23 cellular contexts compared by ENCODE assay signal in genomic region chr20:36285746-36286447, GRCh38. TPM values are rescaled to one million over a fixed set of nuclear protein-coding genes. Genes with fewer than 3 reads are reported as not detected.
DNase-seq lines count a peak whose midpoint lies in the region; ATAC-seq and TF ChIP-seq lines count a peak whose summit lies in the region.
"Had no signal": no experiment of that assay in that cellular context is flagged by ENCODE, and none has a peak within 500 bp of the region (broad histone marks: within the 10 kb centered on the region; RNA-seq: fewer than 3 reads in every experiment).

No MANE protein-coding gene starts in this region.

- H2BK120ac ChIP-seq in mesendoderm (ENCODE audit: low read depth, low read length): no peak overlapping the region

- no peak overlapping the region for H3K4ac ChIP-seq in mesendoderm (ENCODE audit: low read depth, low read length)

- no peaks in the 10 kb centered on the region for H3K79me2 ChIP-seq in mesendoderm (ENCODE audit: control insufficient read depth, insufficient read depth, low read length)

- peaks cover 22% of the 10 kb centered on the region for H3K27me3 Mint-ChIP-seq in activated naive CD8-positive, alpha-beta T cell treated with anti-CD3 and anti-CD28 coated beads, Interleukin-2, amount 10 ng/mL, durations not matched to agents 7 days and 5 days
- peaks cover 28% of the 10 kb centered on the region for H3K27me3 Mint-ChIP-seq in activated naive CD8-positive, alpha-beta T cell treated with anti-CD3 and anti-CD28 coated beads for 36 hours
- H3K27me3 Mint-ChIP-seq in WTC11 (ENCODE audit: low read depth): no peaks in the 10 kb centered on the region

- no peak overlapping the region for H4K8ac ChIP-seq in mesendoderm (ENCODE audit: low read depth, low read length)

- no peak overlapping the region for H3K9ac ChIP-seq in mesendoderm (ENCODE audit: low read length)
- H3K9ac ChIP-seq: GM23248 had no signal

- H3K18ac ChIP-seq in mesendoderm (ENCODE audit: low read length): no peak overlapping the region

- TF ChIP-seq CTCF in WTC11 (IDR thresholded peaks at IDR 0.05): no peak

- no peak overlapping the region for H4K5ac ChIP-seq in mesendoderm (ENCODE audit: low read length)

- H2BK5ac ChIP-seq in mesendoderm (ENCODE audit: low read length): no peak overlapping the region

- no peaks in the 10 kb centered on the region for H3K27me3 ChIP-seq in mesendoderm (ENCODE audit: insufficient read depth, low read length, poor library complexity)

- ATAC-seq in activated naive CD8-positive, alpha-beta T cell treated with anti-CD3 and anti-CD28 coated beads, Interleukin-2, amount 10 ng/mL, durations not matched to agents 7 days and 5 days (ENCODE audit: low read depth): no peak
- ATAC-seq in WTC11: peak; percentile 83
- ATAC-seq in HG03520 (IDR thresholded peaks at IDR 0.05; ENCODE audit: unreplicated experiment): no peak
- ATAC-seq: PC-3, Right ventricle myocardium inferior had no signal

- H3K27ac Mint-ChIP-seq in activated naive CD8-positive, alpha-beta T cell treated with anti-CD3 and anti-CD28 coated beads, Interleukin-2, amount 10 ng/mL, durations not matched to agents 7 days and 5 days: no peak overlapping the region
- H3K27ac Mint-ChIP-seq in activated naive CD8-positive, alpha-beta T cell treated with anti-CD3 and anti-CD28 coated beads for 36 hours: no peak overlapping the region
- no peak overlapping the region for H3K27ac Mint-ChIP-seq in WTC11
- H3K27ac Mint-ChIP-seq: HFFc6 had no signal

- no peaks in the 10 kb centered on the region for H3K36me3 ChIP-seq in mesendoderm (ENCODE audit: control insufficient read depth, insufficient read depth, low read length)
- H3K36me3 ChIP-seq: HAP-1, MG63, SJCRH30 had no signal

- no peaks in the 10 kb centered on the region for H3K36me3 Mint-ChIP-seq in activated naive CD8-positive, alpha-beta T cell treated with anti-CD3 and anti-CD28 coated beads, Interleukin-2, amount 10 ng/mL, durations not matched to agents 7 days and 5 days
- H3K36me3 Mint-ChIP-seq in activated naive CD8-positive, alpha-beta T cell treated with anti-CD3 and anti-CD28 coated beads for 36 hours: no peaks in the 10 kb centered on the region
- no peaks in the 10 kb centered on the region for H3K36me3 Mint-ChIP-seq in WTC11

- H3K23ac ChIP-seq in mesendoderm (ENCODE audit: low read length): no peak overlapping the region

- peak; percentile 6 for DNase-seq in activated naive CD8-positive, alpha-beta T cell treated with anti-CD3 and anti-CD28 coated beads, Interleukin-2, amount 10 ng/mL, durations not matched to agents 7 days and 5 days
- DNase-seq in activated naive CD8-positive, alpha-beta T cell treated with anti-CD3 and anti-CD28 coated beads for 36 hours: no peak
- DNase-seq in WTC11 (ENCODE audit: low spot score) (no peak), mesendoderm (peak; percentile 32), islet precursor cell (no peak)
- no peak for DNase-seq in stimulated activated CD4-positive, alpha-beta T cell treated with anti-CD3 and anti-CD28 coated beads, Interleukin-1b, Interleukin-23, amount 100 ng/mL, for 48 hours
- DNase-seq: 8988T, ACHN, DMS153, DND-41, GM23248, HFFc6, KG1, MG63, NCI-H2029, NCI-H446, NCI-H524 treated with DMSO at 0.1 percent for 48 hours, NCI-H774, PC-3, SJCRH30 had no signal

- H3K4me1 ChIP-seq in mesendoderm (ENCODE audit: control insufficient read depth, low read depth, low read length): no peaks in the 10 kb centered on the region
- H3K4me1 ChIP-seq: HAP-1, SJCRH30 had no signal

- no peak overlapping the region for H2AK5ac ChIP-seq in mesendoderm (ENCODE audit: low read length)

- H3K27ac ChIP-seq in mesendoderm (ENCODE audit: low read depth, low read length): no peak overlapping the region
- H3K27ac ChIP-seq: GM23248, SJCRH30 had no signal

- no peak overlapping the region for H3K56ac ChIP-seq in mesendoderm (ENCODE audit: low read length)

- no peak overlapping the region for H2BK15ac ChIP-seq in mesendoderm (replicated peaks; ENCODE audit: low read depth)

- no peak overlapping the region for H3K4me3 Mint-ChIP-seq in activated naive CD8-positive, alpha-beta T cell treated with anti-CD3 and anti-CD28 coated beads, Interleukin-2, amount 10 ng/mL, durations not matched to agents 7 days and 5 days
- no peak overlapping the region for H3K4me3 Mint-ChIP-seq in activated naive CD8-positive, alpha-beta T cell treated with anti-CD3 and anti-CD28 coated beads for 36 hours
- no peak overlapping the region for H3K4me3 Mint-ChIP-seq in WTC11
- H3K4me3 Mint-ChIP-seq: HFFc6 had no signal

- no peaks in the 10 kb centered on the region for H3K4me1 Mint-ChIP-seq in activated naive CD8-positive, alpha-beta T cell treated with anti-CD3 and anti-CD28 coated beads, Interleukin-2, amount 10 ng/mL, durations not matched to agents 7 days and 5 days
- H3K4me1 Mint-ChIP-seq in activated naive CD8-positive, alpha-beta T cell treated with anti-CD3 and anti-CD28 coated beads for 36 hours: no peaks in the 10 kb centered on the region
- no peaks in the 10 kb centered on the region for H3K4me1 Mint-ChIP-seq in WTC11

- no peak overlapping the region for H3K4me3 ChIP-seq in mesendoderm (ENCODE audit: low read length)
- H3K4me3 ChIP-seq: GM23248, HAP-1, MG63, SJCRH30 had no signal

- CTCF ChIA-PET in WTC11 (lab: Charles Lee): interaction anchor here (0.6 to 1.4 kb wide), 14 partner anchors 10 to 153 kb away, joined by 3 to 10 read pairs (median 4); no protein-coding TSS in a partner anchor

- no peaks in the 10 kb centered on the region for H3K79me1 ChIP-seq in mesendoderm (ENCODE audit: low read length)

- H3K9me3 Mint-ChIP-seq in activated naive CD8-positive, alpha-beta T cell treated with anti-CD3 and anti-CD28 coated beads, Interleukin-2, amount 10 ng/mL, durations not matched to agents 7 days and 5 days: no peaks in the 10 kb centered on the region
- peaks cover 4% of the 10 kb centered on the region for H3K9me3 Mint-ChIP-seq in activated naive CD8-positive, alpha-beta T cell treated with anti-CD3 and anti-CD28 coated beads for 36 hours
- H3K9me3 Mint-ChIP-seq in WTC11: peaks cover 7% of the 10 kb centered on the region
- H3K9me3 Mint-ChIP-seq: HFFc6 had no signal

- H3K4me2 ChIP-seq in mesendoderm (ENCODE audit: low read length): no peak overlapping the region

- WGBS in mesendoderm (ENCODE audit: extremely low coverage, insufficient coverage, low lambda C conversion rate): no CpG with 5 or more reads among the region's 11 CpGs

- POLR2A ChIA-PET in activated naive CD8-positive, alpha-beta T cell treated with anti-CD3 and anti-CD28 coated beads, Interleukin-2, amount 10 ng/mL, durations not matched to agents 7 days and 5 days (lab: Charles Lee): no interaction called here
- POLR2A ChIA-PET in WTC11 (lab: Charles Lee): no interaction called here

TF ChIP-seq in WTC11, 78 proteins besides CTCF, POLR2A, EP300 and RAD21 (continues in another document):
- TF ChIP-seq ZBTB21 (CRISPR knock-in tag; IDR thresholded peaks at IDR 0.05; ENCODE audit: borderline replicate concordance) (no peak), ZNF416 (CRISPR knock-in tag; IDR thresholded peaks at IDR 0.05) (no peak), ZSCAN18 (CRISPR knock-in tag; IDR thresholded peaks at IDR 0.05) (no peak), ZNF121 (CRISPR knock-in tag; IDR thresholded peaks at IDR 0.05) (no peak), FOXJ3 (CRISPR knock-in tag; IDR thresholded peaks at IDR 0.05; ENCODE audit: borderline replicate concordance) (no peak), IRF1 (CRISPR knock-in tag; IDR thresholded peaks at IDR 0.05) (no peak), HMGA2 (CRISPR knock-in tag; IDR thresholded peaks at IDR 0.05) (no peak)

RNA-seq across cellular contexts. Expression of gene DLGAP4, which starts 20.2 kb away (rescaled TPM):
- 10 to 100 TPM; 27.0 to 27.5 TPM for total RNA-seq in activated naive CD8-positive, alpha-beta T cell treated with anti-CD3 and anti-CD28 coated beads, Interleukin-2, amount 10 ng/mL, durations not matched to agents 7 days and 5 days
- 10 to 100 TPM; 10.5 to 14.6 TPM for total RNA-seq in activated naive CD8-positive, alpha-beta T cell treated with anti-CD3 and anti-CD28 coated beads for 36 hours
- total RNA-seq in WTC11 (2021): 52.6 to 54.6 TPM (median 54.6 TPM) in 3 replicates
- 49.0 TPM for polyA plus RNA-seq in mesendoderm (2013, experiment 1 of 2)
- polyA plus RNA-seq in mesendoderm (2013, experiment 2 of 2): 50.3 TPM

RNA-seq across cellular contexts. Expression of gene AAR2, which starts 49.6 kb away (rescaled TPM):
- 10 to 100 TPM; 22.3 to 22.5 TPM for total RNA-seq in activated naive CD8-positive, alpha-beta T cell treated with anti-CD3 and anti-CD28 coated beads, Interleukin-2, amount 10 ng/mL, durations not matched to agents 7 days and 5 days
- 10 to 100 TPM; 30.0 to 30.5 TPM for total RNA-seq in activated naive CD8-positive, alpha-beta T cell treated with anti-CD3 and anti-CD28 coated beads for 36 hours
- total RNA-seq in WTC11 (2021): 22.5 to 24.9 TPM (median 24.7 TPM) in 3 replicates
- polyA plus RNA-seq in mesendoderm (2013, experiment 1 of 2): 30.3 TPM
- 29.0 TPM for polyA plus RNA-seq in mesendoderm (2013, experiment 2 of 2)

Comparison
In these comparisons a context has a peak if more than half of its experiments do, and no peak if none do; other contexts are left out.
1. DNase-seq: peak in activated naive CD8-positive, alpha-beta T cell treated with anti-CD3 and anti-CD28 coated beads, Interleukin-2, amount 10 ng/mL, durations not matched to agents 7 days and 5 days (single experiment) and mesendoderm (single experiment); none in activated naive CD8-positive, alpha-beta T cell treated with anti-CD3 and anti-CD28 coated beads for 36 hours (single experiment), WTC11 (single experiment), stimulated activated CD4-positive, alpha-beta T cell treated with anti-CD3 and anti-CD28 coated beads, Interleukin-1b, Interleukin-23, amount 100 ng/mL, for 48 hours (single experiment) and islet precursor cell (single experiment).